ENCODE assay signal across 1 cellular context in the genomic region with DNA sequence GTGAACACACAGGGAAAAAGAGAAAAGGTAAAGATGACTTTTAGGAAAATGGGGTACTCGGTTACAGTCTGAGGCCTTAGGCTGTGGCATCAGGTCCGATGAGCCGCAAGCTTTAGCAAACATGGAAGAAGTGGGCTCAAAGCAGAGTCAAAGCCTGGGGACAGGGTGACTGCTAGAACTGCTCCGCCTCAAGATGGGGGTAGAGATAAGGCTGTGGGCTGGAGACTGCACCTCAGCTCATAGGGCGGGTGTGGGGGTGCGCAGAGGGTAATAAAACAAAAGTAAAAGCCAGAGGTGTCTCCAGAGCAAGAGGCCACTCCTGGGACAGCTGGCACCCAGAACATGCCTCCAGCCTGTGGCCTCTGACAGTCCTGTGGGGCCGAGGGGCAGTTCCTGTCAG.
TF ChIP-seq lines count a peak whose summit lies in the region.

No MANE protein-coding gene starts in this region.

TF ChIP-seq in WTC11, 78 proteins besides CTCF, POLR2A, EP300 and RAD21 (continued from another document):
- TF ChIP-seq, protein P1, sequence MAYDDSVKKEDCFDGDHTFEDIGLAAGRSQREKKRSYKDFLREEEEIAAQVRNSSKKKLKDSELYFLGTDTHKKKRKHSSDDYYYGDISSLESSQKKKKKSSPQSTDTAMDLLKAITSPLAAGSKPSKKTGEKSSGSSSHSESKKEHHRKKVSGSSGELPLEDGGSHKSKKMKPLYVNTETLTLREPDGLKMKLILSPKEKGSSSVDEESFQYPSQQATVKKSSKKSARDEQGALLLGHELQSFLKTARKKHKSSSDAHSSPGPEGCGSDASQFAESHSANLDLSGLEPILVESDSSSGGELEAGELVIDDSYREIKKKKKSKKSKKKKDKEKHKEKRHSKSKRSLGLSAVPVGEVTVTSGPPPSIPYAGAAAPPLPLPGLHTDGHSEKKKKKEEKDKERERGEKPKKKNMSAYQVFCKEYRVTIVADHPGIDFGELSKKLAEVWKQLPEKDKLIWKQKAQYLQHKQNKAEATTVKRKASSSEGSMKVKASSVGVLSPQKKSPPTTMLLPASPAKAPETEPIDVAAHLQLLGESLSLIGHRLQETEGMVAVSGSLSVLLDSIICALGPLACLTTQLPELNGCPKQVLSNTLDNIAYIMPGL (CRISPR knock-in tag; IDR thresholded peaks at IDR 0.05) = no peak
- TF ChIP-seq EMX1 (CRISPR knock-in tag; IDR thresholded peaks at IDR 0.05) (no peak), SMAD4 (CRISPR knock-in tag; IDR thresholded peaks at IDR 0.05) (no peak), ZNF416 (CRISPR knock-in tag; IDR thresholded peaks at IDR 0.05) (no peak), CREB1 (CRISPR knock-in tag; IDR thresholded peaks at IDR 0.05) (no peak), NR1H2 (CRISPR knock-in tag; IDR thresholded peaks at IDR 0.05) (no peak), ZNF263 (CRISPR knock-in tag; IDR thresholded peaks at IDR 0.05; ENCODE audit: low read depth) (no peak), NR2C2 (CRISPR knock-in tag; IDR thresholded peaks at IDR 0.05) (no peak), IRF2 (CRISPR knock-in tag; IDR thresholded peaks at IDR 0.05; ENCODE audit: borderline replicate concordance, low read depth) (no peak), NFYB (CRISPR knock-in tag; conservative IDR thresholded peaks at IDR 0.05; ENCODE audit: low read depth) (no peak), CREM (CRISPR knock-in tag; IDR thresholded peaks at IDR 0.05) (no peak), ZNF423 (CRISPR knock-in tag; IDR thresholded peaks at IDR 0.05) (no peak), GTF2I (CRISPR knock-in tag; conservative IDR thresholded peaks at IDR 0.05) (no peak)
- TF ChIP-seq, protein P2, sequence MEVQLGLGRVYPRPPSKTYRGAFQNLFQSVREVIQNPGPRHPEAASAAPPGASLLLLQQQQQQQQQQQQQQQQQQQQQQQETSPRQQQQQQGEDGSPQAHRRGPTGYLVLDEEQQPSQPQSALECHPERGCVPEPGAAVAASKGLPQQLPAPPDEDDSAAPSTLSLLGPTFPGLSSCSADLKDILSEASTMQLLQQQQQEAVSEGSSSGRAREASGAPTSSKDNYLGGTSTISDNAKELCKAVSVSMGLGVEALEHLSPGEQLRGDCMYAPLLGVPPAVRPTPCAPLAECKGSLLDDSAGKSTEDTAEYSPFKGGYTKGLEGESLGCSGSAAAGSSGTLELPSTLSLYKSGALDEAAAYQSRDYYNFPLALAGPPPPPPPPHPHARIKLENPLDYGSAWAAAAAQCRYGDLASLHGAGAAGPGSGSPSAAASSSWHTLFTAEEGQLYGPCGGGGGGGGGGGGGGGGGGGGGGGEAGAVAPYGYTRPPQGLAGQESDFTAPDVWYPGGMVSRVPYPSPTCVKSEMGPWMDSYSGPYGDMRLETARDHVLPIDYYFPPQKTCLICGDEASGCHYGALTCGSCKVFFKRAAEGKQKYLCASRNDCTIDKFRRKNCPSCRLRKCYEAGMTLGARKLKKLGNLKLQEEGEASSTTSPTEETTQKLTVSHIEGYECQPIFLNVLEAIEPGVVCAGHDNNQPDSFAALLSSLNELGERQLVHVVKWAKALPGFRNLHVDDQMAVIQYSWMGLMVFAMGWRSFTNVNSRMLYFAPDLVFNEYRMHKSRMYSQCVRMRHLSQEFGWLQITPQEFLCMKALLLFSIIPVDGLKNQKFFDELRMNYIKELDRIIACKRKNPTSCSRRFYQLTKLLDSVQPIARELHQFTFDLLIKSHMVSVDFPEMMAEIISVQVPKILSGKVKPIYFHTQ (CRISPR knock-in tag; IDR thresholded peaks at IDR 0.05) = no peak
- TF ChIP-seq, protein P3, sequence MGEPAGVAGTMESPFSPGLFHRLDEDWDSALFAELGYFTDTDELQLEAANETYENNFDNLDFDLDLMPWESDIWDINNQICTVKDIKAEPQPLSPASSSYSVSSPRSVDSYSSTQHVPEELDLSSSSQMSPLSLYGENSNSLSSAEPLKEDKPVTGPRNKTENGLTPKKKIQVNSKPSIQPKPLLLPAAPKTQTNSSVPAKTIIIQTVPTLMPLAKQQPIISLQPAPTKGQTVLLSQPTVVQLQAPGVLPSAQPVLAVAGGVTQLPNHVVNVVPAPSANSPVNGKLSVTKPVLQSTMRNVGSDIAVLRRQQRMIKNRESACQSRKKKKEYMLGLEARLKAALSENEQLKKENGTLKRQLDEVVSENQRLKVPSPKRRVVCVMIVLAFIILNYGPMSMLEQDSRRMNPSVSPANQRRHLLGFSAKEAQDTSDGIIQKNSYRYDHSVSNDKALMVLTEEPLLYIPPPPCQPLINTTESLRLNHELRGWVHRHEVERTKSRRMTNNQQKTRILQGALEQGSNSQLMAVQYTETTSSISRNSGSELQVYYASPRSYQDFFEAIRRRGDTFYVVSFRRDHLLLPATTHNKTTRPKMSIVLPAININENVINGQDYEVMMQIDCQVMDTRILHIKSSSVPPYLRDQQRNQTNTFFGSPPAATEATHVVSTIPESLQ (CRISPR knock-in tag; IDR thresholded peaks at IDR 0.05) = no peak
